ENCODE assay signal across 9 cellular contexts in genomic region chr15:74317820-74318375, GRCh38. TPM values are rescaled to one million over a fixed set of nuclear protein-coding genes. Genes with fewer than 3 reads are reported as not detected.
DNase-seq lines count a peak whose midpoint lies in the region; ATAC-seq and TF ChIP-seq lines count a peak whose summit lies in the region.
"Had no signal": no experiment of that assay in that cellular context is flagged by ENCODE, and none has a peak within 500 bp of the region (broad histone marks: within the 10 kb centered on the region; RNA-seq: fewer than 3 reads in every experiment).

No MANE protein-coding gene starts in this region.

- DNase-seq in ACHN (peak; percentile 81), astrocyte of the hippocampus (ENCODE audit: low read depth, low spot score) (peak; percentile 94), mucosa of descending colon (peak; percentile 48 to 70 (median 49)), superior temporal gyrus (ENCODE audit: extremely low spot score) (no peak), Kasumi-1 (lab: John Stamatoyannopoulos, UW) (no peak)
- DNase-seq in activated naive CD4-positive, alpha-beta T cell treated with Interleukin-2 at 50 U/mL for 16 hours: no peak

- intact Hi-C loops in mucosa of descending colon (cut with DNase I, micrococcal nuclease): loop anchor here in 1 of 2 donors (10.0 kb wide), 2 partner anchors 193 to 353 kb away; no protein-coding TSS in a partner anchor

- ATAC-seq in mucosa of descending colon (peak; percentile 18), GM21529 (IDR thresholded peaks at IDR 0.05; ENCODE audit: unreplicated experiment) (no peak)

- H3K4me3 Mint-ChIP-seq in IgD-negative memory B cell: no peak overlapping the region

- no peaks in the 10 kb centered on the region for H3K4me1 ChIP-seq in mucosa of descending colon (ENCODE audit: low read depth)

- H3K36me3 Mint-ChIP-seq in IgD-negative memory B cell: peaks cover 2% of the 10 kb centered on the region

- peak overlapping the region in 2 of 3 donors; percentile 31 to 57 for H3K27ac Mint-ChIP-seq in IgD-negative memory B cell

- H3K27me3 Mint-ChIP-seq in IgD-negative memory B cell: no peaks in the 10 kb centered on the region

- H3K36me3 ChIP-seq in mucosa of descending colon (ENCODE audit: low read depth): no peaks in the 10 kb centered on the region

- TF ChIP-seq CTCF in mucosa of descending colon (IDR thresholded peaks at IDR 0.05): no peak

- H3K4me1 Mint-ChIP-seq in IgD-negative memory B cell: peaks cover 4 to 22% (median 21%) of the 10 kb centered on the region in 3 donors

- H3K4me3 ChIP-seq in mucosa of descending colon: no peak overlapping the region

- no peaks in the 10 kb centered on the region for H3K9me3 ChIP-seq in mucosa of descending colon

- in situ Hi-C loops in ACHN (cut with HindIII; ENCODE audit: low pct_ligation_motif_present, low pct_unique_long_range_greater_than_20kb, low sequenced_read_pairs): no loop called here

- no peaks in the 10 kb centered on the region for H3K9me3 Mint-ChIP-seq in IgD-negative memory B cell

RNA-seq across cellular contexts. Expression of gene CYP11A1, which starts 49.5 kb away (rescaled TPM):
- polyA plus RNA-seq in IgD-negative memory B cell: not detected
- under 1 TPM; 0.52 to 0.82 (median 0.60) TPM for total RNA-seq in mucosa of descending colon
- total RNA-seq: OCI-LY7 had no signal

Comparison
In these comparisons a context has a peak if more than half of its experiments do, and no peak if none do; other contexts are left out.
1. DNase-seq: peak in ACHN (single experiment), astrocyte of the hippocampus (single experiment) and mucosa of descending colon (3 of 3); none in superior temporal gyrus (single experiment), activated naive CD4-positive, alpha-beta T cell treated with Interleukin-2 at 50 U/mL for 16 hours (single experiment) and Kasumi-1 (0 of 2).